17 cellular contexts compared by ENCODE assay signal in the genomic region with DNA sequence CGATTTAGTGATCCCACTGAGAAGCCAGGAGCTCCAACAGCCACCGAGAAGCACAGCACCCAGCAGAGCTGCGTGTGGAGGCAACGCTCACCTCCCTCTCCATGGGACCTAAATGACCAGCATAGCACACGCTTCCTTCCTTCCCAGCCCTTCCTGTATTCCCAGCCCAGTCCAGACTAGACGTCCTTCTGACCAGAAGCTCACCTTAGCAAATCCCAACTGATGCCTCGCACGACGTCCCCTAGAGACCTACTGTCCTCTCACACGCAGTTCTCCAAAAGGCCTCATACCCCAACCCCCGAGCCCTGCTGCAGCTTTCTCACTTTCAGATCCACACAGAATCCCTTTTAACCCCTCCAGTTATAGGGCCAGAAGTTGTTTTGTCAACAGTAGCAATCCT.
DNase-seq lines count a peak whose midpoint lies in the region; ATAC-seq and TF ChIP-seq lines count a peak whose summit lies in the region.
"Had no signal": no experiment of that assay in that cellular context is flagged by ENCODE, and none has a peak within 500 bp of the region (broad histone marks: within the 10 kb centered on the region; RNA-seq: fewer than 3 reads in every experiment).

No MANE protein-coding gene starts in this region.

- H3K27me3 ChIP-seq in thyroid gland (no peaks in the 10 kb centered on the region), esophagus muscularis mucosa (no peaks in the 10 kb centered on the region)

- TF ChIP-seq CTCF in HEK293 (tag by site-specific recombination; IDR thresholded peaks at IDR 0.05) (no peak), thyroid gland (IDR thresholded peaks at IDR 0.05) (no peak), esophagus muscularis mucosa (IDR thresholded peaks at IDR 0.05) (no peak)

- H3K36me3 ChIP-seq in HEK293 (ENCODE audit: control insufficient read depth in 2 of 2, insufficient read depth in 1 of 2, low read length in 2 of 2) (peaks cover 0 to 12% of the 10 kb centered on the region in 2 experiments; a peak in 1 of 3 replicates), thyroid gland (no peaks in the 10 kb centered on the region), esophagus muscularis mucosa (peaks cover 0 to 5% (median 0%) of the 10 kb centered on the region in 4 donors)

- H3K4me1 ChIP-seq in HEK293 (ENCODE audit: control insufficient read depth, insufficient read depth, low read length) = peaks cover 10% of the 10 kb centered on the region; the same call in 1 of the 2 replicates
- peaks cover 19 to 63% of the 10 kb centered on the region in 2 donors for H3K4me1 ChIP-seq in thyroid gland
- peaks cover 7 to 51% (median 27%) of the 10 kb centered on the region in 4 donors for H3K4me1 ChIP-seq in esophagus muscularis mucosa

- no peak for ATAC-seq in HG02840 (IDR thresholded peaks at IDR 0.05; ENCODE audit: low FRiP score, unreplicated experiment)
- ATAC-seq: GM23338, PC-3 had no signal

- H3K27ac ChIP-seq in HEK293 (ENCODE audit: extremely low read depth, low read depth, low read length) = no peak overlapping the region
- H3K27ac ChIP-seq in thyroid gland = peak overlapping the region in 2 of 3 donors; percentile 74 to 85
- no peak overlapping the region for H3K27ac ChIP-seq in esophagus muscularis mucosa (replicated peaks in 1 of 4)
- H3K27ac ChIP-seq: C4-2B had no signal

- H3K4me3 ChIP-seq in HEK293 (ENCODE audit: low read depth, low read length) (no peak overlapping the region), thyroid gland (replicated peaks in 1 of 3) (no peak overlapping the region), esophagus muscularis mucosa (no peak overlapping the region)
- H3K4me3 ChIP-seq: GM23338 had no signal

- CTCF ChIA-PET in HEK293 (lab: Yijun Ruan, JAX) = interaction anchor here (0.7 kb wide), 1 partner anchor 239 kb away, joined by 3 read pairs; no protein-coding TSS in a partner anchor

- intact Hi-C loops in thyroid gland (cut with DNase I) = no loop called here
- intact Hi-C loops in esophagus muscularis mucosa (cut with DNase I) = no loop called here

- TF ChIP-seq POLR2A in thyroid gland (IDR thresholded peaks at IDR 0.05) = no peak
- no peak for TF ChIP-seq POLR2A in esophagus muscularis mucosa (IDR thresholded peaks at IDR 0.05; ENCODE audit: low read depth)

- DNase-seq in dermis blood vessel endothelial cell (peak; percentile 49), lung microvascular endothelial cell (ENCODE audit: low read depth in 2 of 2) (peak; percentile 73), thyroid gland (no peak), NCI-H2107 (lab: John Stamatoyannopoulos, UW) (no peak), esophagus muscularis mucosa (ENCODE audit: extremely low spot score) (no peak)
- DNase-seq: HCEC 1CT, KBM-7, NCI-H1105, NCI-H1694, NCI-H226, NCI-H524, PC-3, RPMI8226 had no signal

- TF ChIP-seq EP300 in esophagus muscularis mucosa (IDR thresholded peaks at IDR 0.05) = no peak

- POLR2A ChIA-PET in HEK293 (lab: Yijun Ruan, JAX) = no interaction called here

- no peaks in the 10 kb centered on the region for H3K9me3 ChIP-seq in HEK293 (ENCODE audit: control insufficient read depth, insufficient read depth, low read depth, low read length)
- no peaks in the 10 kb centered on the region for H3K9me3 ChIP-seq in thyroid gland
- H3K9me3 ChIP-seq in esophagus muscularis mucosa = no peaks in the 10 kb centered on the region

- 74 to 82% methylated on average over 11 of the region's 11 CpGs for WGBS in thyroid gland, 2 donors
- WGBS in esophagus muscularis mucosa = 71% methylated on average over 11 of the region's 11 CpGs

TF ChIP-seq in HEK293, 187 proteins besides CTCF, POLR2A, EP300 and RAD21:
- TF ChIP-seq ZNF23 (tag by site-specific recombination; IDR thresholded peaks at IDR 0.05; ENCODE audit: borderline replicate concordance) = no peak
- peak; percentile 73 for TF ChIP-seq ZIC2 (tag by site-specific recombination; IDR thresholded peaks at IDR 0.05)

Comparison
In these comparisons a context has a peak if more than half of its experiments do, and no peak if none do; other contexts are left out.
1. H3K27ac ChIP-seq: peak in thyroid gland (2 of 3); none in HEK293 (single experiment) and esophagus muscularis mucosa (0 of 4).
2. DNase-seq: peak in dermis blood vessel endothelial cell (single experiment) and lung microvascular endothelial cell (2 of 2); none in thyroid gland (0 of 2), NCI-H2107 (single experiment) and esophagus muscularis mucosa (single experiment).